Comparison of ENCODE assay signal across 8 cellular contexts in the genomic region with DNA sequence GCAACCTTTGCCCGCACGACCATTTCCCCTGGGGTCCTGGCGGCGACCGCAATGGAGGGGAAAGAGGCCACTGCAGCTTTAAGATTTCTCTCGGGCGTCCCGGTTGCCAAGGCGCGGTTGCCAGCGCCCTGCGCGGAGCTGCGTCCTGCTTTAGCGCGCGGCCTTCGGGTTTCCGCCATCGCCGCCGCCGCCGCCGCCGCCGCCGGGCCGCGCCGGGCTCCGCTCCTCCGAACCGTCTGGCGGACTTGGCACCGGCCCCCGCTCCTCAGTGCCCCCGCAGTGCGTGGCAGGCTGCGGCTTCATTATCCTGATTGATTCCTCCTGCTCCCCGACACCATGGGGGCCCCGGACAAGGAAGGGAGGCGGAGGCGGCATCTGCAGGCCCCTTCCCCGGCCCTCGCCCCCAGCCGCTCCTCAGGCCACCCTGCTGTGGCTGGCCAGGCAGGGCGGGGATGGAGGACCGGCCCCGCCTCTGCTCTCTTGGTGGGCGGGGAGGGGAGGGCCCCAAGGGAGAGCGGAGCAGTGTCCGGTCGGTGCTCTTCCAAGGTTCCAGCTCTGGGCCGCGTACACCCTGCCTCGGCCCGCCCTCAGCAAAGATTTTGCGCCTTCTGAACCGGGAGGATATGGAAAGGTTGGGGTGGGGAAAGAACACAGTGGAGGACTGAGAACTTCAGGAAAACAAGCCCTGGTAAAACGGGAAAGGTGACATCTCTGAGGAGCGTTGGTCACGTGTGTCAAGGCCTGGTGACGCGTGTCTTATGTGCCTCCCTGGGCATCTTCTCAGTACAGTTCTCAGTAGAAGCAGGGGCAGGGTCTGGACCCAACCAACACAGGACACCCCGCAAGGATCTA. TPM values are rescaled to one million over a fixed set of nuclear protein-coding genes. Genes with fewer than 3 reads are reported as not detected.
DNase-seq lines count a peak whose midpoint lies in the region; ATAC-seq, FAIRE-seq and TF ChIP-seq lines count a peak whose summit lies in the region.

No MANE protein-coding gene starts in this region.

- H3K4me1 Mint-ChIP-seq in chondrocyte (ENCODE audit: low read depth) = peaks cover 4% of the 10 kb centered on the region

- H3K4me3 ChIP-seq in DOHH2 (ENCODE audit: low read length) (peak overlapping the region; percentile 75), kidney (ENCODE audit: low read length in 2 of 2) (peak overlapping the region; percentile 60 to 70)

- peak; percentile 76 for DNase-seq in HuH-7.5 (ENCODE audit: low spot score)
- DNase-seq in SW480 (ENCODE audit: low spot score) = peak; percentile 39
- DNase-seq in chondrocyte (ENCODE audit: low spot score) = no peak
- DNase-seq in kidney = peak; percentile 87
- DNase-seq in stimulated activated CD4-positive, alpha-beta T cell treated with anti-CD3 and anti-CD28 coated beads, Interleukin-12 subunit alpha, Interleukin-12 subunit beta, amount 100 ng/mL, for 4 hours = peak; percentile 25

- ATAC-seq in GM18873 (IDR thresholded peaks at IDR 0.05; ENCODE audit: low FRiP score, unreplicated experiment) (no peak), GM18520 (IDR thresholded peaks at IDR 0.05; ENCODE audit: unreplicated experiment) (no peak)

- no peaks in the 10 kb centered on the region for H3K9me2 ChIP-seq in DOHH2 (replicated peaks; ENCODE audit: control insufficient read depth, low read length)

- H3K9me3 ChIP-seq in DOHH2 (ENCODE audit: control insufficient read depth, insufficient read depth, low read length) (no peaks in the 10 kb centered on the region), kidney (ENCODE audit: control insufficient read depth in 1 of 2, low read length in 2 of 2) (peaks cover 0 to 5% of the 10 kb centered on the region in 2 donors)

- H3K27me3 ChIP-seq in DOHH2 (ENCODE audit: control insufficient read depth, low read length) = peaks cover 23% of the 10 kb centered on the region

- H3K27me3 Mint-ChIP-seq in chondrocyte (ENCODE audit: low read depth) = peaks cover 7% of the 10 kb centered on the region

- H3K9ac ChIP-seq in kidney (ENCODE audit: low read length in 2 of 2) = peak overlapping the region in 1 of 2 donors; percentile 37

- TF ChIP-seq CTCF in DOHH2 (IDR thresholded peaks at IDR 0.05; ENCODE audit: low read depth, low read length, poor library complexity, severe bottlenecking) = no peak
- TF ChIP-seq CTCF in chondrocyte (IDR thresholded peaks at IDR 0.05) = no peak
- TF ChIP-seq CTCF in kidney (IDR thresholded peaks at IDR 0.05; ENCODE audit: borderline replicate concordance, extremely low read depth, insufficient read depth) = no peak

- H3K36me3 ChIP-seq in DOHH2 (ENCODE audit: control insufficient read depth, low read length) = no peaks in the 10 kb centered on the region
- peaks cover 5 to 6% of the 10 kb centered on the region in 2 donors for H3K36me3 ChIP-seq in kidney (ENCODE audit: control insufficient read depth in 1 of 2, insufficient read depth in 2 of 2, low read length in 2 of 2)

- FAIRE-seq in kidney (lab: Jason Lieb, UNC) = no peak

- peaks cover 9% of the 10 kb centered on the region for H3K9me3 Mint-ChIP-seq in chondrocyte (ENCODE audit: low read depth)

- peaks cover 13% of the 10 kb centered on the region for H3K36me3 Mint-ChIP-seq in chondrocyte (ENCODE audit: low read depth)

- 0 out of 2 replicates have a peak, but pooled peaks cover 2% of the 10 kb centered on the region for H3F3A ChIP-seq in DOHH2 (ENCODE audit: control insufficient read depth, insufficient read depth)

- peak overlapping the region; percentile 80 for H3K4me3 Mint-ChIP-seq in chondrocyte (ENCODE audit: unreplicated experiment)

- H3K4me1 ChIP-seq in DOHH2 (ENCODE audit: control insufficient read depth, low read length) (peaks cover 11% of the 10 kb centered on the region), kidney (ENCODE audit: control insufficient read depth in 1 of 2, insufficient read depth in 1 of 2, low read depth in 1 of 2, low read length in 2 of 2) (peaks cover 0 to 4% of the 10 kb centered on the region in 2 donors)

- H4K20me1 ChIP-seq in DOHH2 (ENCODE audit: control insufficient read depth, insufficient read depth, low read depth, low read length) = no peaks in the 10 kb centered on the region

- peak overlapping the region; percentile 79 for H3K4me2 ChIP-seq in DOHH2 (ENCODE audit: low read length)

- no peaks in the 10 kb centered on the region for H3K79me2 ChIP-seq in DOHH2 (ENCODE audit: control insufficient read depth, low read length)

- H3K27ac Mint-ChIP-seq in chondrocyte (ENCODE audit: unreplicated experiment) = peak overlapping the region; percentile 88

- intact Hi-C loops in kidney (cut with DNase I) = no loop called here

- H3K27ac ChIP-seq in DOHH2 (ENCODE audit: low read depth, low read length) = no peak overlapping the region
- peak overlapping the region; percentile 32 to 63 for H3K27ac ChIP-seq in kidney (ENCODE audit: low read depth in 2 of 2, low read length in 2 of 2)

RNA-seq across cellular contexts. Expression of a gene that starts 34.0 kb away (rescaled TPM):
- not detected in 3 replicates for total RNA-seq in chondrocyte
- not detected for total RNA-seq in kidney
- polyA plus RNA-seq in kidney (ENCODE audit: insufficient read depth, low read depth, low replicate concordance) = not detected

RNA-seq across cellular contexts. Expression of a gene that starts 53.1 kb away (rescaled TPM):
- total RNA-seq in chondrocyte (0.12 to 0.75 TPM in 2 of 3 replicates, not detected in the other), kidney (31.1 TPM)
- polyA plus RNA-seq in kidney (ENCODE audit: insufficient read depth, low read depth, low replicate concordance) = 22.9 TPM

Comparison
In these comparisons a context has a peak if more than half of its experiments do, and no peak if none do; other contexts are left out.
1. RNA of a gene that starts 53.1 kb away (total RNA-seq): 31.1 TPM in kidney (single experiment); 0.12 to 0.75 TPM in chondrocyte; every median in the first group is over 10 times any median in the second.